20 cellular contexts compared by ENCODE assay signal in the genomic region with DNA sequence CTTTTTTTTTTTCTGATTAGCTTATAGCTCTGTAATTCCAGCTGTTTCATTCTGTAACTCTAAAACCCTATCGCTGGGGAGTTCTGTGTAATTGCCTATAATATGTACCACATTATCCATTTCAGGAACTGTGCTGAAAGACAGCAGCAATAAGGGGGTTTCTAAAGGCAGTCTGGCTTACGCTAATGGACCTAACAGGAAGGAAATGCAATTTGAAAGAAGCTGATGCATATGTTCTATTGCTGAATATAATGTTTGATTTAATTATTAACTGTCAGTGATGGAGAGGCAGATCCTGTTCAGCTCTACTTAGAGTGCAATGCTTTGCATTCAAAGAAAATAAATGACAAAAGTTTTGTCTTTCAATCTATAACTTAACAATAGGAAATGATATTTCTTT.
A peak's percentile ranks its signal among the peaks of the same experiment; 100 is the strongest.
DNase-seq lines count a peak whose midpoint lies in the region; ATAC-seq and TF ChIP-seq lines count a peak whose summit lies in the region.
"Had no signal": no experiment of that assay in that cellular context is flagged by ENCODE, and none has a peak within 500 bp of the region (broad histone marks: within the 10 kb centered on the region; RNA-seq: fewer than 3 reads in every experiment).

No MANE protein-coding gene starts in this region.

- no peaks in the 10 kb centered on the region for H3K9me3 Mint-ChIP-seq in Calu3 (ENCODE audit: low read depth, unreplicated experiment)
- H3K9me3 Mint-ChIP-seq: activated naive CD8-positive, alpha-beta T cell treated with anti-CD3 and anti-CD28 coated beads for 36 hours; stimulated activated naive CD8-positive, alpha-beta T cell treated with anti-CD3 and anti-CD28 coated beads, Interleukin-15, Interleukin-2, amounts not matched to agents 100 ng/mL and 50 ng/mL, for 24 hours; T-helper 2 cell treated with Interferon-gamma antibody and Interleukin-4, amounts not matched to agents 5 μg/mL and 100 μg/mL, for 36 hours had no signal

- TF ChIP-seq POLR2A in testis (IDR thresholded peaks at IDR 0.05): no peak

- 72 to 73% methylated on average over 2 of the region's 2 CpGs for WGBS in testis, 2 donors

- no peak overlapping the region for H3K4me3 ChIP-seq in SJCRH30
- H3K4me3 ChIP-seq in testis: no peak overlapping the region
- H3K4me3 ChIP-seq: colonic mucosa, hepatocyte, K562, sigmoid colon had no signal

- H3K36me3 Mint-ChIP-seq in Calu3 (ENCODE audit: insufficient read depth, unreplicated experiment): no peaks in the 10 kb centered on the region
- H3K36me3 Mint-ChIP-seq: activated naive CD8-positive, alpha-beta T cell treated with anti-CD3 and anti-CD28 coated beads for 36 hours; brain; CD8-positive, alpha-beta T cell; type B pancreatic cell had no signal

- H3K4me1 Mint-ChIP-seq in Calu3 (ENCODE audit: low read depth, unreplicated experiment): peaks cover 13% of the 10 kb centered on the region
- H3K4me1 Mint-ChIP-seq: activated naive CD8-positive, alpha-beta T cell treated with anti-CD3 and anti-CD28 coated beads for 36 hours had no signal

- DNase-seq in Calu3: no peak
- DNase-seq in SK-N-DZ (ENCODE audit: low spot score): peak; percentile 57
- no peak for DNase-seq in SJCRH30
- DNase-seq in SW480 (ENCODE audit: low spot score): no peak
- DNase-seq in testis: no peak
- DNase-seq: activated naive CD8-positive, alpha-beta T cell treated with anti-CD3 and anti-CD28 coated beads for 36 hours; CD8-positive, alpha-beta T cell; colonic mucosa; SHP77; sigmoid colon had no signal

- peak overlapping the region; percentile 61 for H3K27ac Mint-ChIP-seq in Calu3 (ENCODE audit: unreplicated experiment)
- H3K27ac Mint-ChIP-seq: activated naive CD8-positive, alpha-beta T cell treated with anti-CD3 and anti-CD28 coated beads for 36 hours; brain; CD8-positive, alpha-beta T cell; stimulated activated naive CD8-positive, alpha-beta T cell treated with anti-CD3 and anti-CD28 coated beads, Interleukin-15, Interleukin-2, amounts not matched to agents 100 ng/mL and 50 ng/mL, for 24 hours; T-helper 2 cell treated with Interferon-gamma antibody and Interleukin-4, amounts not matched to agents 5 μg/mL and 100 μg/mL, for 36 hours; type B pancreatic cell had no signal

- peak; percentile 78 for ATAC-seq in GM19452 (IDR thresholded peaks at IDR 0.05; ENCODE audit: unreplicated experiment)
- ATAC-seq in HG03460 (IDR thresholded peaks at IDR 0.05; ENCODE audit: unreplicated experiment): peak; percentile 74
- no peak for ATAC-seq in HG03159 (IDR thresholded peaks at IDR 0.05; ENCODE audit: unreplicated experiment)
- ATAC-seq: CD8-positive, alpha-beta T cell; K562 had no signal

- no peaks in the 10 kb centered on the region for H3K36me3 ChIP-seq in SJCRH30
- H3K36me3 ChIP-seq in testis (ENCODE audit: low read depth, missing control alignments): no peaks in the 10 kb centered on the region
- H3K36me3 ChIP-seq: colonic mucosa, sigmoid colon had no signal

- CTCF ChIA-PET in Calu3 (lab: Charles Lee): no interaction called here

- H3K9me3 ChIP-seq in SJCRH30 (replicated peaks): no peaks in the 10 kb centered on the region
- H3K9me3 ChIP-seq in testis: no peaks in the 10 kb centered on the region
- H3K9me3 ChIP-seq: colonic mucosa, sigmoid colon had no signal

- no peak overlapping the region for H3K4me3 Mint-ChIP-seq in Calu3 (ENCODE audit: low read depth, unreplicated experiment)
- H3K4me3 Mint-ChIP-seq: activated naive CD8-positive, alpha-beta T cell treated with anti-CD3 and anti-CD28 coated beads for 36 hours; CD8-positive, alpha-beta T cell; stimulated activated naive CD8-positive, alpha-beta T cell treated with anti-CD3 and anti-CD28 coated beads, Interleukin-15, Interleukin-2, amounts not matched to agents 100 ng/mL and 50 ng/mL, for 24 hours; T-helper 2 cell treated with Interferon-gamma antibody and Interleukin-4, amounts not matched to agents 5 μg/mL and 100 μg/mL, for 36 hours; type B pancreatic cell had no signal

- no peak overlapping the region for H3K27ac ChIP-seq in SJCRH30
- no peak overlapping the region for H3K27ac ChIP-seq in testis
- H3K27ac ChIP-seq: colonic mucosa, hepatocyte, parathyroid adenoma, sigmoid colon had no signal

- H3K27me3 Mint-ChIP-seq in Calu3 (ENCODE audit: unreplicated experiment): no peaks in the 10 kb centered on the region
- H3K27me3 Mint-ChIP-seq: activated naive CD8-positive, alpha-beta T cell treated with anti-CD3 and anti-CD28 coated beads for 36 hours had no signal

- intact Hi-C loops in Calu3 (cut with micrococcal nuclease; ENCODE audit: unreplicated experiment): no loop called here
- intact Hi-C loops in testis (cut with DNase I; ENCODE audit: low total_unique reads): no loop called here

- TF ChIP-seq CTCF in Calu3 (IDR thresholded peaks at IDR 0.05; ENCODE audit: unreplicated experiment) (no peak), testis (IDR thresholded peaks at IDR 0.05) (no peak)

- H3K4me1 ChIP-seq in SJCRH30: no peaks in the 10 kb centered on the region; the same call in 1 of the 2 replicates
- H3K4me1 ChIP-seq in testis: no peaks in the 10 kb centered on the region
- H3K4me1 ChIP-seq: colonic mucosa, parathyroid adenoma, sigmoid colon had no signal

- H3K27me3 ChIP-seq in SJCRH30: no peaks in the 10 kb centered on the region
- no peaks in the 10 kb centered on the region for H3K27me3 ChIP-seq in testis
- H3K27me3 ChIP-seq: colonic mucosa, hepatocyte, sigmoid colon had no signal

- no TSS peak for BruUV-seq in Calu3 (replicated peaks; lab: Mats Ljungman, UMichigan)
